Comparison of ENCODE assay signal across 26 cellular contexts in the genomic region with DNA sequence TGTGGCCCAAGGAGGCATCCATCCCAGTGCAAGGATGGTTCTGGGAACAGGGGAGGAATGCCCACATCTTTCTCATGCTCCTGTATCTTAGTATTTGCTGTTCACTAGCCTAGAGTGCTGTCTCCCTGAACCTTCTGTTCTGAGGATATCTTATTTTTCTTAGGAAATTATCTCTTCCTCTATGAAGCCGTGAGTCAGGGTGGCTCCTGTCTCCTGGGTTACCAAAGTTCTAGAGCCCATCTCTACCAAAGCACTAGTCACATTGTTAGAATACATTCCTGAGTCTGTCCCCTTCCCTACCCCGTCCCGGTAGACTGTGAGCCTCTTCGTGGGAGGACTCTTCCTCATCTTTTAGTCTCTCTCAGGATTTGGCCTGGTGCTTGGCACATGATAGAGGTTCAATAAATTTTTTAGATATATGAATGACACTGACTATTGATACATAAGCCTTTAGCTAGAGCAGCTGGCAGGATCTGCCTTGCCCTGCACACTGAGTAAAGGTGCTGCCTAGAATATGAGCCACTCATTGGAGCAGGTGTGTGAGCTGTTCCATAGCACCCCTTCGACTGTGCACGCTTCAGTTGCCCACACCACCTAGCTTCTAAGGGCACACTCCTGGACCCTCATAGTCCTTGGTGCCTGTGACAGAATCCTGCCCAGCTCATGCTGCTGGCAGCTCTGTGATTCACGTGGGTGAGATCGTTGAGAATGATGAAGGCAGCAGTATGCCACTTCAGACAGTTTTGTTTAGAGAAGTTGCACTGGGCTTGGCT. TPM values are rescaled to one million over a fixed set of nuclear protein-coding genes. Genes with fewer than 3 reads are reported as not detected.
DNase-seq lines count a peak whose midpoint lies in the region; ATAC-seq and TF ChIP-seq lines count a peak whose summit lies in the region.
"Had no signal": no experiment of that assay in that cellular context is flagged by ENCODE, and none has a peak within 500 bp of the region (broad histone marks: within the 10 kb centered on the region; RNA-seq: fewer than 3 reads in every experiment).

No MANE protein-coding gene starts in this region.

- no peak for ATAC-seq in stimulated activated naive CD8-positive, alpha-beta T cell treated with anti-CD3 and anti-CD28 coated beads, Interleukin-15, Interleukin-2, amounts not matched to agents 100 U/mL and 50 U/mL, for 24 hours
- ATAC-seq in activated CD8-positive, alpha-beta T cell treated with anti-CD3 and anti-CD28 coated beads, Interleukin-2, amount 10 ng/mL, durations not matched to agents 7 days and 5 days = no peak
- ATAC-seq: GM12878 had no signal

- POLR2A ChIA-PET in activated CD8-positive, alpha-beta T cell treated with anti-CD3 and anti-CD28 coated beads, Interleukin-2, amount 10 ng/mL, durations not matched to agents 7 days and 5 days (lab: Charles Lee) = interaction anchor here (1.2 kb wide), 1 partner anchor 10 kb away, joined by 3 read pairs; no protein-coding TSS in a partner anchor

- TF ChIP-seq CTCF in glutamatergic neuron (IDR thresholded peaks at IDR 0.05; ENCODE audit: partially characterized antibody, unreplicated experiment) = no peak

- no peak overlapping the region for H3K4me3 ChIP-seq in H7 (ENCODE audit: insufficient read depth, low read depth, low read length)
- H3K4me3 ChIP-seq: ascending aorta, GM12878, sigmoid colon, vagina had no signal

- H3K9me3 Mint-ChIP-seq in stimulated activated naive CD8-positive, alpha-beta T cell treated with anti-CD3 and anti-CD28 coated beads, Interleukin-15, Interleukin-2, amounts not matched to agents 100 ng/mL and 50 ng/mL, for 24 hours = no peaks in the 10 kb centered on the region
- no peaks in the 10 kb centered on the region for H3K9me3 Mint-ChIP-seq in activated CD8-positive, alpha-beta T cell treated with anti-CD3 and anti-CD28 coated beads, Interleukin-2, amount 10 ng/mL, durations not matched to agents 7 days and 5 days (ENCODE audit: insufficient read depth)
- H3K9me3 Mint-ChIP-seq in immature natural killer cell = no peaks in the 10 kb centered on the region
- peaks cover 5% of the 10 kb centered on the region for H3K9me3 Mint-ChIP-seq in glutamatergic neuron (ENCODE audit: unreplicated experiment)

- no peaks in the 10 kb centered on the region for H3K27me3 ChIP-seq in H7 (ENCODE audit: control insufficient read depth, insufficient read depth, low read length)
- H3K27me3 ChIP-seq: ascending aorta, vagina had no signal

- no peaks in the 10 kb centered on the region for H3K27me3 Mint-ChIP-seq in stimulated activated naive CD8-positive, alpha-beta T cell treated with anti-CD3 and anti-CD28 coated beads, Interleukin-15, Interleukin-2, amounts not matched to agents 100 ng/mL and 50 ng/mL, for 24 hours
- H3K27me3 Mint-ChIP-seq in activated CD8-positive, alpha-beta T cell treated with anti-CD3 and anti-CD28 coated beads, Interleukin-2, amount 10 ng/mL, durations not matched to agents 7 days and 5 days (ENCODE audit: low read depth) = no peaks in the 10 kb centered on the region
- H3K27me3 Mint-ChIP-seq in immature natural killer cell (ENCODE audit: low read depth in 3 of 3) = peaks cover 0 to 2% (median 2%) of the 10 kb centered on the region in 3 donors
- peaks cover 1% of the 10 kb centered on the region for H3K27me3 Mint-ChIP-seq in glutamatergic neuron (ENCODE audit: unreplicated experiment)
- H3K27me3 Mint-ChIP-seq: progenitor cell of endocrine pancreas had no signal

- peak overlapping the region; percentile 96 for H3K27ac Mint-ChIP-seq in stimulated activated naive CD8-positive, alpha-beta T cell treated with anti-CD3 and anti-CD28 coated beads, Interleukin-15, Interleukin-2, amounts not matched to agents 100 ng/mL and 50 ng/mL, for 24 hours
- peak overlapping the region; percentile 87 for H3K27ac Mint-ChIP-seq in activated CD8-positive, alpha-beta T cell treated with anti-CD3 and anti-CD28 coated beads, Interleukin-2, amount 10 ng/mL, durations not matched to agents 7 days and 5 days
- H3K27ac Mint-ChIP-seq in immature natural killer cell = peak overlapping the region; percentile 12 to 98 (median 78)
- no peak overlapping the region for H3K27ac Mint-ChIP-seq in glutamatergic neuron (ENCODE audit: unreplicated experiment)
- H3K27ac Mint-ChIP-seq: nephron progenitor cell, progenitor cell of endocrine pancreas had no signal

- peaks cover 5% of the 10 kb centered on the region for H3K36me3 ChIP-seq in H7 (replicated peaks; ENCODE audit: control insufficient read depth, insufficient read depth, low read length)

- CTCF ChIA-PET in activated CD8-positive, alpha-beta T cell treated with anti-CD3 and anti-CD28 coated beads, Interleukin-2, amount 10 ng/mL, durations not matched to agents 7 days and 5 days (lab: Charles Lee) = interaction anchor here (2.6 kb wide), 1 partner anchor 46 kb away, joined by 11 read pairs; no protein-coding TSS in a partner anchor

- H3K4me3 Mint-ChIP-seq in stimulated activated naive CD8-positive, alpha-beta T cell treated with anti-CD3 and anti-CD28 coated beads, Interleukin-15, Interleukin-2, amounts not matched to agents 100 ng/mL and 50 ng/mL, for 24 hours = no peak overlapping the region
- H3K4me3 Mint-ChIP-seq in activated CD8-positive, alpha-beta T cell treated with anti-CD3 and anti-CD28 coated beads, Interleukin-2, amount 10 ng/mL, durations not matched to agents 7 days and 5 days = peak overlapping the region; percentile 5
- H3K4me3 Mint-ChIP-seq in immature natural killer cell = no peak overlapping the region
- no peak overlapping the region for H3K4me3 Mint-ChIP-seq in glutamatergic neuron (ENCODE audit: unreplicated experiment)
- H3K4me3 Mint-ChIP-seq: nephron progenitor cell had no signal

- no peak for DNase-seq in stimulated activated naive CD8-positive, alpha-beta T cell treated with anti-CD3 and anti-CD28 coated beads, Interleukin-15, Interleukin-2, amounts not matched to agents 100 U/mL and 50 U/mL, for 24 hours
- no peak for DNase-seq in activated CD8-positive, alpha-beta T cell treated with anti-CD3 and anti-CD28 coated beads, Interleukin-2, amount 10 ng/mL, durations not matched to agents 7 days and 5 days
- DNase-seq in immature natural killer cell (no peak), NCI-H748 (lab: John Stamatoyannopoulos, UW; ENCODE audit: unreplicated experiment) (no peak), glutamatergic neuron (no peak), H7 (no peak)
- DNase-seq: activated gamma-delta T cell; cerebellar nuclear complex; DMS79 treated with DMSO at 0.1 percent for 48 hours; effector CD4-positive, alpha-beta T cell; foreskin melanocyte; hippocampal formation; midbrain; MV-4-11; NCI-H1694; NCI-H2171 treated with DMSO at 0.1 percent for 48 hours; NCI-H526 treated with DMSO at 0.1 percent for 48 hours; nephron progenitor cell; sigmoid colon; SK-N-SH; stimulated activated CD8-positive, alpha-beta memory T cell treated with anti-CD3 and anti-CD28 coated beads, Interleukin-4, amount 100 ng/mL, for 48 hours had no signal

- H3K4me1 Mint-ChIP-seq in stimulated activated naive CD8-positive, alpha-beta T cell treated with anti-CD3 and anti-CD28 coated beads, Interleukin-15, Interleukin-2, amounts not matched to agents 100 ng/mL and 50 ng/mL, for 24 hours (ENCODE audit: low read depth) = peaks cover 69% of the 10 kb centered on the region
- peaks cover 71% of the 10 kb centered on the region for H3K4me1 Mint-ChIP-seq in activated CD8-positive, alpha-beta T cell treated with anti-CD3 and anti-CD28 coated beads, Interleukin-2, amount 10 ng/mL, durations not matched to agents 7 days and 5 days (ENCODE audit: low read depth)
- peaks cover 45 to 64% of the 10 kb centered on the region in 2 donors for H3K4me1 Mint-ChIP-seq in immature natural killer cell
- no peaks in the 10 kb centered on the region for H3K4me1 Mint-ChIP-seq in glutamatergic neuron (ENCODE audit: low read depth, unreplicated experiment)

- H3K36me3 Mint-ChIP-seq in stimulated activated naive CD8-positive, alpha-beta T cell treated with anti-CD3 and anti-CD28 coated beads, Interleukin-15, Interleukin-2, amounts not matched to agents 100 ng/mL and 50 ng/mL, for 24 hours (ENCODE audit: low read depth) = peaks cover 84% of the 10 kb centered on the region
- H3K36me3 Mint-ChIP-seq in activated CD8-positive, alpha-beta T cell treated with anti-CD3 and anti-CD28 coated beads, Interleukin-2, amount 10 ng/mL, durations not matched to agents 7 days and 5 days (ENCODE audit: low read depth) = peaks cover 76% of the 10 kb centered on the region
- H3K36me3 Mint-ChIP-seq in immature natural killer cell (peaks cover 22 to 60% (median 38%) of the 10 kb centered on the region in 3 donors), glutamatergic neuron (ENCODE audit: unreplicated experiment) (peaks cover 16% of the 10 kb centered on the region)

RNA-seq across cellular contexts. Expression of gene CXCR3, which starts 13.3 kb away (rescaled TPM):
- total RNA-seq in activated CD8-positive, alpha-beta T cell treated with anti-CD3 and anti-CD28 coated beads, Interleukin-2, amount 10 ng/mL, durations not matched to agents 7 days and 5 days = 100 to 1,000 TPM; 141 to 145 TPM
- 100 to 1,000 TPM in 1 of 3 donors, 10 to 100 TPM in 2; 31.1 to 108 (median 34.3) TPM for polyA plus RNA-seq in immature natural killer cell
- not detected for total RNA-seq in glutamatergic neuron (ENCODE audit: unreplicated experiment)
- not detected in 2 replicates for total RNA-seq in H7 (2014; rRNA removed; shearing (Covaris generic))
- total RNA-seq: ascending aorta, progenitor cell of endocrine pancreas, sigmoid colon, vagina had no signal
- polyA plus RNA-seq: SK-N-SH had no signal

RNA-seq across cellular contexts. Expression of gene GCNA, which starts 26.7 kb away (rescaled TPM):
- 1 to 10 TPM; 6.5 to 6.6 TPM for total RNA-seq in activated CD8-positive, alpha-beta T cell treated with anti-CD3 and anti-CD28 coated beads, Interleukin-2, amount 10 ng/mL, durations not matched to agents 7 days and 5 days
- polyA plus RNA-seq in immature natural killer cell = 1 to 10 TPM in 2 of 3 donors, under 1 TPM in 1; 0.63 to 1.8 (median 1.3) TPM
- 2.5 TPM for total RNA-seq in glutamatergic neuron (ENCODE audit: unreplicated experiment)
- total RNA-seq in H7 (2014; rRNA removed; shearing (Covaris generic)) = 0.55 and 1.1 TPM in 2 replicates

Comparison
In these comparisons a context has a peak if more than half of its experiments do, and no peak if none do; other contexts are left out.
1. RNA of gene CXCR3, which starts 13.3 kb away (total RNA-seq): 141 to 145 TPM in activated CD8-positive, alpha-beta T cell treated with anti-CD3 and anti-CD28 coated beads, Interleukin-2, amount 10 ng/mL, durations not matched to agents 7 days and 5 days; not detected in glutamatergic neuron (single experiment) and not detected in H7; every median in the first group is over 100 times any median in the second.